ENCODE assay signal across 19 cellular contexts in genomic region chr11:104546486-104546885, GRCh38.
"Had no signal": no experiment of that assay in that cellular context is flagged by ENCODE, and none has a peak within 500 bp of the region (broad histone marks: within the 10 kb centered on the region; RNA-seq: fewer than 3 reads in every experiment).

No MANE protein-coding gene starts in this region.

- ATAC-seq: HepG2 had no signal

- H3K4me3 ChIP-seq: MG63 had no signal

- H3K9me3 ChIP-seq: MG63, SK-N-SH had no signal

- H3K36me3 ChIP-seq: MG63 had no signal

- H3K27me3 ChIP-seq: MG63 had no signal

- DNase-seq: IMR-90, Karpas-422, KG1, MG63, NCI-H1092 treated with DMSO at 0.1 percent for 48 hours, NCI-H1436, NCI-H187, NCI-H2029, NCI-H2081 treated with DMSO at 0.1 percent for 48 hours, NCI-H2171, NCI-H226, NCI-H446, NCI-H510A, NCI-H524 treated with DMSO at 0.1 percent for 48 hours, NCI-H69, NCI-H774, SHP77, SK-N-SH had no signal

- FAIRE-seq: HepG2 had no signal
